1 cellular context compared by ENCODE assay signal in genomic region chr17:80671823-80672105, GRCh38.
TF ChIP-seq lines count a peak whose summit lies in the region.

No MANE protein-coding gene starts in this region.

TF ChIP-seq in K562, 482 proteins besides CTCF, POLR2A, EP300 and RAD21 (continued from another document):
- TF ChIP-seq ZBTB40 (IDR thresholded peaks at IDR 0.05) (no peak), ZBTB40 (CRISPR knock-in tag; IDR thresholded peaks at IDR 0.05) (no peak), HOMEZ (CRISPR knock-in tag; IDR thresholded peaks at IDR 0.05) (no peak), ZFP36 (IDR thresholded peaks at IDR 0.05; ENCODE audit: low read depth, low read length, partially characterized antibody) (no peak), NCOR1 (IDR thresholded peaks at IDR 0.05) (no peak), KLF13 (tag; IDR thresholded peaks at IDR 0.05; ENCODE audit: borderline replicate concordance, low read depth) (no peak)
